In the genomic region with DNA sequence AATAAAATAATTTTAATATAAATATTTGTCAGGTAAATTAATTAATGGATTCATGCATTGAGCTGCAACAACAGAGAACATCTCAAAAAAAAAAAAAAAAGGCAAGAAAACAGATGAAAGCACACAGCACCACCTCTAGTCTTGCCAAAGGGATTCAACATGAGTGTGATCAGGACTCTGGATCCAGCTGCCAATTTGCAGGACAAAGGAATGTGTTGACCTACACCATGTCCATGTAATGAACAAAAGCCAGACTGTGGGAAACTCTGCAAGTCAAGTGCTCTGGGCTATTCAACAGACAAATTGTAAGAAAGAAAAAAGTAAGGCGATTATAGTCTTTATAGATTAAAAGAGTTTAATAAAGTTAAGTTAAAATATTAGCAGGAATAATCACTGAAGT, we compare ENCODE assay signal across 18 cellular contexts.
DNase-seq lines count a peak whose midpoint lies in the region; ATAC-seq and TF ChIP-seq lines count a peak whose summit lies in the region.
"Had no signal": no experiment of that assay in that cellular context is flagged by ENCODE, and none has a peak within 500 bp of the region (broad histone marks: within the 10 kb centered on the region; RNA-seq: fewer than 3 reads in every experiment).

No MANE protein-coding gene starts in this region.

- no peak overlapping the region for H3K4me3 Mint-ChIP-seq in activated CD8-positive, alpha-beta T cell treated with anti-CD3 and anti-CD28 coated beads for 36 hours
- H3K4me3 Mint-ChIP-seq: B cell; CD4-positive, alpha-beta T cell had no signal

- H3K36me3 ChIP-seq in Peyer's patch, result no peaks in the 10 kb centered on the region

- intact Hi-C loops in left cardiac atrium (cut with DNase I) (no loop called here), Right ventricle myocardium superior (cut with DNase I) (no loop called here)
- intact Hi-C loops in activated CD8-positive, alpha-beta T cell treated with anti-CD3 and anti-CD28 coated beads for 36 hours (cut with micrococcal nuclease), result no loop called here

- H3K9me3 ChIP-seq in Peyer's patch, result no peaks in the 10 kb centered on the region

- no peaks in the 10 kb centered on the region for H3K9me3 Mint-ChIP-seq in activated CD8-positive, alpha-beta T cell treated with anti-CD3 and anti-CD28 coated beads for 36 hours
- H3K9me3 Mint-ChIP-seq: CD4-positive, alpha-beta T cell had no signal

- H3K27me3 Mint-ChIP-seq in activated CD8-positive, alpha-beta T cell treated with anti-CD3 and anti-CD28 coated beads for 36 hours, result peaks cover 2% of the 10 kb centered on the region
- H3K27me3 Mint-ChIP-seq: B cell; CD4-positive, alpha-beta T cell had no signal

- no peaks in the 10 kb centered on the region for H3K4me1 ChIP-seq in Peyer's patch

- CTCF ChIA-PET in activated CD8-positive, alpha-beta T cell treated with anti-CD3 and anti-CD28 coated beads for 36 hours (lab: Charles Lee), result no interaction called here

- no peaks in the 10 kb centered on the region for H3K27me3 ChIP-seq in Peyer's patch

- no peak overlapping the region for H3K4me3 ChIP-seq in retinal pigment epithelial cell (ENCODE audit: low read length)
- no peak overlapping the region for H3K4me3 ChIP-seq in Peyer's patch

- H3K27ac Mint-ChIP-seq in activated CD8-positive, alpha-beta T cell treated with anti-CD3 and anti-CD28 coated beads for 36 hours, result no peak overlapping the region
- H3K27ac Mint-ChIP-seq: B cell; CD4-positive, alpha-beta T cell had no signal

- POLR2A ChIA-PET in activated CD8-positive, alpha-beta T cell treated with anti-CD3 and anti-CD28 coated beads for 36 hours (lab: Charles Lee), result no interaction called here

- no peaks in the 10 kb centered on the region for H3K36me3 Mint-ChIP-seq in activated CD8-positive, alpha-beta T cell treated with anti-CD3 and anti-CD28 coated beads for 36 hours (ENCODE audit: low read depth)

- TF ChIP-seq POLR2A in Peyer's patch (IDR thresholded peaks at IDR 0.05), result no peak

- TF ChIP-seq CTCF in retinal pigment epithelial cell (conservative IDR thresholded peaks at IDR 0.05; ENCODE audit: low read depth, low read length) (no peak), Peyer's patch (IDR thresholded peaks at IDR 0.05) (no peak)
- TF ChIP-seq CTCF in activated CD8-positive, alpha-beta T cell treated with anti-CD3 and anti-CD28 coated beads for 36 hours (IDR thresholded peaks at IDR 0.05), result no peak

- H3K4me1 Mint-ChIP-seq in activated CD8-positive, alpha-beta T cell treated with anti-CD3 and anti-CD28 coated beads for 36 hours (ENCODE audit: low read depth), result no peaks in the 10 kb centered on the region
- H3K4me1 Mint-ChIP-seq: B cell had no signal

- ATAC-seq in left cardiac atrium, result peak; percentile 55 to 92
- ATAC-seq in Right ventricle myocardium superior (ENCODE audit: poor library complexity), result no peak
- ATAC-seq in GM18511 (IDR thresholded peaks at IDR 0.05; ENCODE audit: unreplicated experiment), result no peak
- ATAC-seq in activated CD8-positive, alpha-beta T cell treated with anti-CD3 and anti-CD28 coated beads for 36 hours, result no peak
- ATAC-seq: HepG2 had no signal

- H3K27ac ChIP-seq in Peyer's patch, result no peak overlapping the region

- no peak for DNase-seq in left cardiac atrium
- no peak for DNase-seq in Right ventricle myocardium superior
- DNase-seq in NCI-H69 (lab: John Stamatoyannopoulos, UW), result peak; percentile 66
- peak; percentile 4 for DNase-seq in foreskin melanocyte
- peak; percentile 9 for DNase-seq in retinal pigment epithelial cell (ENCODE audit: low read depth)
- DNase-seq in Peyer's patch, result no peak
- DNase-seq in activated CD8-positive, alpha-beta T cell treated with anti-CD3 and anti-CD28 coated beads for 36 hours, result no peak
- DNase-seq: ACHN; CD4-positive, alpha-beta T cell; GOT3; NCI-H1105 treated with DMSO at 0.1 percent for 48 hours; NCI-H187 treated with DMSO at 0.1 percent for 48 hours; NCI-H2171 treated with DMSO at 0.1 percent for 48 hours; NCI-H524 treated with DMSO at 0.1 percent for 48 hours; SHP77 had no signal

Comparison
In these comparisons a context has a peak if more than half of its experiments do, and no peak if none do; other contexts are left out.
1. ATAC-seq: peak in left cardiac atrium (2 of 2); none in Right ventricle myocardium superior (single experiment), GM18511 (single experiment) and activated CD8-positive, alpha-beta T cell treated with anti-CD3 and anti-CD28 coated beads for 36 hours (single experiment).
2. DNase-seq: peak in NCI-H69 (single experiment), foreskin melanocyte (single experiment) and retinal pigment epithelial cell (single experiment); none in left cardiac atrium (single experiment), Right ventricle myocardium superior (single experiment), Peyer's patch (0 of 3) and activated CD8-positive, alpha-beta T cell treated with anti-CD3 and anti-CD28 coated beads for 36 hours (single experiment).